22 cellular contexts compared by ENCODE assay signal in the genomic region with DNA sequence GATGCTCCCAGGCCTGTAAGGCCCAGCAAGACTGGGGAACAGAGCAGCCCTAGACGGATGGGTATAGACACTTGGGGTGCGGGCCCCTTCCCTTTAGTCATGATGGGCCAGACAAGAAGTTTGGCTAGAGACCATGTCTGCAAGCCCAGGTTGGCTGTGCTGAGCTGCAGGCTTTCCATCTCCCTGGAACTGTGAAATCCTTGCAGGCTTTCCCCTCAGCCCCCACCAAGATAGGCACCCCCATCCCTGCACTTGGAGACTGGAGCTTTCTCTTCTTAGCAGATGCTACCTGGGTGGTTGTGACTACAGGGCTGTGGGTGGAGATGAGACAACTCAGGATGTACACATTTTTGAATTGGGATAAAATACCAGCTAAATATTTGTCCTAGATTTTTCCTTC.
DNase-seq lines count a peak whose midpoint lies in the region; ATAC-seq and TF ChIP-seq lines count a peak whose summit lies in the region.
"Had no signal": no experiment of that assay in that cellular context is flagged by ENCODE, and none has a peak within 500 bp of the region (broad histone marks: within the 10 kb centered on the region; RNA-seq: fewer than 3 reads in every experiment).

No MANE protein-coding gene starts in this region.

- H3K4me3 ChIP-seq in spleen (no peak overlapping the region), foreskin fibroblast (ENCODE audit: low read depth in 1 of 2, low read length in 2 of 2) (no peak overlapping the region), prostate gland (no peak overlapping the region)
- H3K4me3 ChIP-seq: BLaER1, GM12878 had no signal

- TF ChIP-seq POLR2A in spleen (IDR thresholded peaks at IDR 0.05), result no peak
- TF ChIP-seq POLR2A in prostate gland (IDR thresholded peaks at IDR 0.05), result no peak

- intact Hi-C loops in posterior cingulate gyrus (cut with DNase I), result no loop called here
- intact Hi-C loops in spleen (cut with DNase I; ENCODE audit: low total_unique reads), result no loop called here
- intact Hi-C loops in prostate gland (cut with DNase I), result no loop called here

- H3K4me1 ChIP-seq in spleen (no peaks in the 10 kb centered on the region), prostate gland (replicated peaks) (no peaks in the 10 kb centered on the region)
- H3K4me1 ChIP-seq: BE2C, BLaER1 had no signal

- WGBS in spleen, 5 donors, result 67 to 96% (median 93%) methylated on average over 2 of the region's 2 CpGs
- WGBS in prostate gland, result 83% methylated on average over 2 of the region's 2 CpGs

- H3K27ac ChIP-seq in spleen (no peak overlapping the region), prostate gland (no peak overlapping the region)
- H3K27ac ChIP-seq: BLaER1 had no signal

- H3K36me3 ChIP-seq in spleen, result no peaks in the 10 kb centered on the region
- no peaks in the 10 kb centered on the region for H3K36me3 ChIP-seq in prostate gland
- H3K36me3 ChIP-seq: BE2C, BLaER1 had no signal

- peak in 7 of 10 donors; percentile 34 to 92 (median 53) for DNase-seq in posterior cingulate gyrus
- DNase-seq in spleen, result peak; percentile 42
- DNase-seq in foreskin fibroblast, result no peak
- no peak for DNase-seq in prostate gland (ENCODE audit: low spot score)
- DNase-seq: 8988T; ACHN; BE2C; C1 segment of cervical spinal cord; CD4-positive, alpha-beta memory T cell; CD4-positive, CD25-positive, alpha-beta regulatory T cell; CD8-positive, alpha-beta memory T cell; COR-L47; DMS 273 treated with DMSO at 0.1 percent for 48 hours; DMS153; DMS53; DMS79; DND-41; EL; GDM1 had no signal

- H3K9me3 ChIP-seq in spleen (no peaks in the 10 kb centered on the region), prostate gland (no peaks in the 10 kb centered on the region)
- H3K9me3 ChIP-seq: BE2C, BLaER1 had no signal

- no peak for TF ChIP-seq CTCF in spleen (IDR thresholded peaks at IDR 0.05 in 8 of 11, conservative IDR thresholded peaks at IDR 0.05 in 3 of 11)
- no peak for TF ChIP-seq CTCF in foreskin fibroblast (IDR thresholded peaks at IDR 0.05; ENCODE audit: low read depth, low read length)
- no peak for TF ChIP-seq CTCF in prostate gland (IDR thresholded peaks at IDR 0.05)

- H3K27me3 ChIP-seq in spleen (replicated peaks in 1 of 7) (peaks cover 0 to 68% (median 3%) of the 10 kb centered on the region in 7 donors), prostate gland (replicated peaks; ENCODE audit: insufficient read depth) (peaks cover 1% of the 10 kb centered on the region)
- H3K27me3 ChIP-seq: BE2C, BLaER1 had no signal

- ATAC-seq in GM21367 (IDR thresholded peaks at IDR 0.05; ENCODE audit: unreplicated experiment), result no peak
- ATAC-seq: GM12878 had no signal

Comparison
In these comparisons a context has a peak if more than half of its experiments do, and no peak if none do; other contexts are left out.
1. DNase-seq: peak in posterior cingulate gyrus (7 of 10) and spleen (single experiment); none in foreskin fibroblast (0 of 2) and prostate gland (single experiment).